12 cellular contexts compared by ENCODE assay signal in genomic region chr12:132194056-132194455, GRCh38. TPM values are rescaled to one million over a fixed set of nuclear protein-coding genes. Genes with fewer than 3 reads are reported as not detected.
A peak's percentile ranks its signal among the peaks of the same experiment; 100 is the strongest.
DNase-seq lines count a peak whose midpoint lies in the region; ATAC-seq and TF ChIP-seq lines count a peak whose summit lies in the region.
"Had no signal": no experiment of that assay in that cellular context is flagged by ENCODE, and none has a peak within 500 bp of the region (broad histone marks: within the 10 kb centered on the region; RNA-seq: fewer than 3 reads in every experiment).

No MANE protein-coding gene starts in this region.

- H3K4me1 Mint-ChIP-seq in activated T-cell treated with anti-CD3 and anti-CD28 coated beads, Interleukin-2, amount 50 U/mL, for 72 hours (ENCODE audit: low read depth), result peaks cover 13% of the 10 kb centered on the region
- H3K4me1 Mint-ChIP-seq in chondrocyte (ENCODE audit: low read depth), result peaks cover 4% of the 10 kb centered on the region

- no peaks in the 10 kb centered on the region for H3K36me3 ChIP-seq in osteoblast (ENCODE audit: insufficient read depth, low read length)
- H3K36me3 ChIP-seq: left ventricle myocardium inferior, tibial nerve had no signal

- H3K4me1 ChIP-seq in osteoblast (ENCODE audit: insufficient read depth, low read length), result no peaks in the 10 kb centered on the region

- peaks cover 4% of the 10 kb centered on the region for H3K27me3 ChIP-seq in osteoblast (ENCODE audit: insufficient read depth, low read length)

- no peak overlapping the region for H3K27ac Mint-ChIP-seq in activated T-cell treated with anti-CD3 and anti-CD28 coated beads, Interleukin-2, amount 50 U/mL, for 72 hours
- H3K27ac Mint-ChIP-seq in chondrocyte (ENCODE audit: unreplicated experiment), result no peak overlapping the region

- H3K4me2 ChIP-seq in osteoblast (ENCODE audit: insufficient read depth, low read length), result no peak overlapping the region

- peak; percentile 30 to 35 for DNase-seq in activated T-cell treated with anti-CD3 and anti-CD28 coated beads, Interleukin-2, amount 50 U/mL, for 72 hours
- DNase-seq in activated T-cell treated with anti-CD3 and anti-CD28 coated beads for 4 hours (no peak), LNCaP clone FGC (ENCODE audit: low read depth) (no peak), chondrocyte (ENCODE audit: low spot score) (no peak), osteoblast (ENCODE audit: insufficient read length, low spot score, missing footprints) (peak; percentile 86), posterior cingulate gyrus (no peak)
- DNase-seq in stimulated activated naive CD4-positive, alpha-beta T cell (lab: John Stamatoyannopoulos, UW), result no peak
- DNase-seq: left ventricle myocardium inferior, Right ventricle myocardium superior had no signal

- H4K20me1 ChIP-seq in osteoblast (ENCODE audit: insufficient read depth, low read length), result no peaks in the 10 kb centered on the region

- H3K27ac ChIP-seq in osteoblast (ENCODE audit: low read depth, low read length), result no peak overlapping the region
- H3K27ac ChIP-seq: left ventricle myocardium inferior, tibial nerve had no signal

- TF ChIP-seq CTCF in LNCaP clone FGC (IDR thresholded peaks at IDR 0.05; ENCODE audit: control insufficient read depth, extremely low read depth, insufficient read depth) (peak; percentile 16; the same call in 1 of the 2 replicates), chondrocyte (IDR thresholded peaks at IDR 0.05) (peak; percentile 57), osteoblast (IDR thresholded peaks at IDR 0.05; ENCODE audit: extremely low read depth, low read depth, low read length) (no peak)

- H3K4me3 ChIP-seq in LNCaP clone FGC (ENCODE audit: low read depth, low read length), result no peak overlapping the region
- H3K4me3 ChIP-seq in osteoblast (ENCODE audit: insufficient read depth, low read length), result no peak overlapping the region
- H3K4me3 ChIP-seq: left ventricle myocardium inferior, tibial nerve had no signal

- H3K27me3 Mint-ChIP-seq in activated T-cell treated with anti-CD3 and anti-CD28 coated beads, Interleukin-2, amount 50 U/mL, for 72 hours (ENCODE audit: low read depth), result no peaks in the 10 kb centered on the region
- peaks cover 18% of the 10 kb centered on the region for H3K27me3 Mint-ChIP-seq in chondrocyte (ENCODE audit: low read depth)

- H2AFZ ChIP-seq in osteoblast (ENCODE audit: low read length), result no peak overlapping the region

- no peaks in the 10 kb centered on the region for H3K79me2 ChIP-seq in osteoblast (ENCODE audit: insufficient read depth, low read length)

- peaks cover 10% of the 10 kb centered on the region for H3K9me3 ChIP-seq in osteoblast (ENCODE audit: low read depth, low read length)

- H3K36me3 Mint-ChIP-seq in activated T-cell treated with anti-CD3 and anti-CD28 coated beads, Interleukin-2, amount 50 U/mL, for 72 hours (ENCODE audit: insufficient read depth in 2 of 2), result peaks cover 3 to 9% of the 10 kb centered on the region in 2 donors
- H3K36me3 Mint-ChIP-seq in chondrocyte (ENCODE audit: low read depth), result no peaks in the 10 kb centered on the region

- ATAC-seq in activated T-cell treated with anti-CD3 and anti-CD28 coated beads, Interleukin-2, amount 50 U/mL, for 72 hours (replicated peaks in 1 of 2), result no peak
- no peak for ATAC-seq in HG03354 (IDR thresholded peaks at IDR 0.05; ENCODE audit: poor library complexity, severe bottlenecking, unreplicated experiment)
- ATAC-seq: esophagus mucosa had no signal

- peaks cover 4 to 9% of the 10 kb centered on the region in 2 donors for H3K9me3 Mint-ChIP-seq in activated T-cell treated with anti-CD3 and anti-CD28 coated beads, Interleukin-2, amount 50 U/mL, for 72 hours
- H3K9me3 Mint-ChIP-seq in chondrocyte (ENCODE audit: low read depth), result peaks cover 10% of the 10 kb centered on the region

- intact Hi-C loops in posterior cingulate gyrus (cut with DNase I), result no loop called here

- no peak overlapping the region for H3K4me3 Mint-ChIP-seq in activated T-cell treated with anti-CD3 and anti-CD28 coated beads, Interleukin-2, amount 50 U/mL, for 72 hours
- H3K4me3 Mint-ChIP-seq in chondrocyte (ENCODE audit: unreplicated experiment), result no peak overlapping the region

RNA-seq across cellular contexts. Expression of gene NOC4L, which starts 49.8 kb away (rescaled TPM):
- 10 to 100 TPM; 19.4 to 21.2 TPM for total RNA-seq in activated T-cell treated with anti-CD3 and anti-CD28 coated beads, Interleukin-2, amount 50 U/mL, for 72 hours
- total RNA-seq in chondrocyte (14.4 to 16.0 TPM (median 14.7 TPM) in 3 replicates), osteoblast (7.7 and 11.2 TPM in 2 replicates)

RNA-seq across cellular contexts. Expression of gene DDX51, which starts 49.9 kb away (rescaled TPM):
- 10 to 100 TPM; 18.3 to 23.4 TPM for total RNA-seq in activated T-cell treated with anti-CD3 and anti-CD28 coated beads, Interleukin-2, amount 50 U/mL, for 72 hours
- 7.9 to 10.1 TPM (median 9.6 TPM) in 3 replicates for total RNA-seq in chondrocyte
- total RNA-seq in osteoblast, result 6.2 and 7.4 TPM in 2 replicates

Comparison
In these comparisons a context has a peak if more than half of its experiments do, and no peak if none do; other contexts are left out.
1. DNase-seq: peak in activated T-cell treated with anti-CD3 and anti-CD28 coated beads, Interleukin-2, amount 50 U/mL, for 72 hours (2 of 2) and osteoblast (single experiment); none in activated T-cell treated with anti-CD3 and anti-CD28 coated beads for 4 hours (single experiment), LNCaP clone FGC (single experiment), chondrocyte (single experiment), posterior cingulate gyrus (0 of 10) and stimulated activated naive CD4-positive, alpha-beta T cell (0 of 6).